8 cellular contexts compared by ENCODE assay signal in the genomic region with DNA sequence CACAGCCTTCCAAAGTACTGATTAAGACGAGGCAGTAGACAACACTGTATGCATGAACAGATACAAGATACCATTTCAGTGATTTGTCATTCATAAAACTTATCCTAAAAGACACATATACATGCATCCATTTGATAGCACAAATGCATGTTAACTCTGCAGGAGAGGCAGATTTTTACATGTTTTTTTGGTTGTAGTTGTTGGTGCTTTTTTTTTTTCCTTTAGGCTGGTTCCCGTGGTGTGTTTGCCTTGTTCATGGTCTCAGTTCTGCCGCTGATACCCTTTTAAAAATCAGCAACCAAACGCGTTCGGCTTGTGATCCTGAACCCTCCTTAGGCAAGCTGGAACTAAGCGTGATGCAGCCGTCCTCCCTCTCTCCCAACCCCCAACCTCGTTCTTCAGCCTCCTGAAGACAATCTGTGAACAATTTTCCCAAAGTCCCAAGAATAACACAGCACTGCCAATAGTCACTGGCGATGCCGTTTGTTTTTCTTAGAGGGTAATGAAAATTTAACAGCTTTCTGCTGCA. TPM values are rescaled to one million over a fixed set of nuclear protein-coding genes. Genes with fewer than 3 reads are reported as not detected.
DNase-seq lines count a peak whose midpoint lies in the region; ATAC-seq, FAIRE-seq and TF ChIP-seq lines count a peak whose summit lies in the region.

No MANE protein-coding gene starts in this region.

- H2BK5ac ChIP-seq in H1 (ENCODE audit: low read depth, low read length), result no peak overlapping the region

- no peak overlapping the region for H2AK5ac ChIP-seq in H1 (ENCODE audit: low read depth, low read length)

- no peaks in the 10 kb centered on the region for H3K9me3 Mint-ChIP-seq in natural killer cell treated with Interleukin-12 subunit alpha and Interleukin-12 subunit beta and Interleukin-15 and Interleukin-18, amount 100 ng/mL, for 72 hours

- H3K36me3 ChIP-seq in H1 (ENCODE audit: control insufficient read depth in 2 of 4, insufficient read depth in 4 of 4, low read length in 3 of 4), result no peaks in the 10 kb centered on the region

- no peaks in the 10 kb centered on the region for H3K79me2 ChIP-seq in H1 (ENCODE audit: control insufficient read depth in 1 of 2, insufficient read depth in 2 of 2, low read length in 2 of 2)

- H2BK15ac ChIP-seq in H1 (ENCODE audit: low read length), result no peak overlapping the region

- H3K27me3 ChIP-seq in H1 (replicated peaks in 1 of 4; ENCODE audit: control insufficient read depth in 3 of 4, extremely low read depth in 1 of 4, insufficient read depth in 3 of 4, low read length in 3 of 4), result peaks cover 2 to 40% (median 30%) of the 10 kb centered on the region in 4 experiments

- no peaks in the 10 kb centered on the region for H3K9me3 ChIP-seq in H1 (ENCODE audit: insufficient read depth in 2 of 2, low read depth in 1 of 2, low read length in 1 of 2)

- no peak overlapping the region for H4K5ac ChIP-seq in H1 (ENCODE audit: insufficient read length, low read depth, low read length)

- no peak overlapping the region for H3K4ac ChIP-seq in H1 (replicated peaks; ENCODE audit: insufficient read length, low read depth, low read length)

- H3K4me2 ChIP-seq in H1 (ENCODE audit: insufficient read depth in 1 of 2, low read depth in 2 of 2, low read length in 2 of 2), result peak overlapping the region; percentile 80 to 99

- TF ChIP-seq POLR2A in H1 (IDR thresholded peaks at IDR 0.05; ENCODE audit: control extremely low read depth in 1 of 2, low read depth in 2 of 2, low read length in 2 of 2), result no peak

- H3K27ac Mint-ChIP-seq in natural killer cell treated with Interleukin-12 subunit alpha and Interleukin-12 subunit beta and Interleukin-15 and Interleukin-18, amount 100 ng/mL, for 72 hours, result no peak overlapping the region

- peaks cover 29 to 31% of the 10 kb centered on the region in 2 donors for H3K27me3 Mint-ChIP-seq in natural killer cell treated with Interleukin-12 subunit alpha and Interleukin-12 subunit beta and Interleukin-15 and Interleukin-18, amount 100 ng/mL, for 72 hours

- H4K8ac ChIP-seq in H1 (ENCODE audit: extremely low read depth, insufficient read depth, low read length), result no peak overlapping the region

- no peak overlapping the region for H3K23ac ChIP-seq in H1 (ENCODE audit: insufficient read length)

- H3K4me1 ChIP-seq in H1 (replicated peaks in 1 of 4; ENCODE audit: control insufficient read depth in 3 of 4, insufficient read depth in 4 of 4, low read length in 3 of 4), result peaks cover 0 to 5% (median 3%) of the 10 kb centered on the region in 4 experiments; a peak in 3 of 7 replicates

- no peak for FAIRE-seq in H1 (lab: Jason Lieb, UNC)

- TF ChIP-seq EP300 in H1 (IDR thresholded peaks at IDR 0.05; ENCODE audit: borderline replicate concordance in 1 of 2, low read depth in 2 of 2, low read length in 2 of 2), result no peak

- CTCF ChIA-PET in H1 (lab: Charles Lee; ENCODE audit: partially characterized antibody), result interaction anchor here (0.6 to 1.3 kb wide), 10 partner anchors 14 to 1124 kb away, joined by 3 to 4 read pairs (median 3); no protein-coding TSS in a partner anchor

- no peak overlapping the region for H2BK120ac ChIP-seq in H1 (replicated peaks; ENCODE audit: low read depth, low read length)

- H4K20me1 ChIP-seq in H1 (replicated peaks in 1 of 2; ENCODE audit: control insufficient read depth in 1 of 2, insufficient read depth in 2 of 2, low read length in 2 of 2), result peaks cover 0 to 1% of the 10 kb centered on the region in 2 experiments

- peak overlapping the region; percentile 38 for H3K4me3 Mint-ChIP-seq in natural killer cell treated with Interleukin-12 subunit alpha and Interleukin-12 subunit beta and Interleukin-15 and Interleukin-18, amount 100 ng/mL, for 72 hours

- no peak overlapping the region for H2BK20ac ChIP-seq in H1 (ENCODE audit: low read length)

- TF ChIP-seq RAD21 in H1 (IDR thresholded peaks at IDR 0.05 in 1 of 2, conservative IDR thresholded peaks at IDR 0.05 in 1 of 2; ENCODE audit: low read depth in 2 of 2, low read length in 2 of 2), result no peak

- H4K91ac ChIP-seq in H1 (replicated peaks; ENCODE audit: insufficient read length, low read length), result no peak overlapping the region

- H3K36me3 Mint-ChIP-seq in natural killer cell treated with Interleukin-12 subunit alpha and Interleukin-12 subunit beta and Interleukin-15 and Interleukin-18, amount 100 ng/mL, for 72 hours, result peaks cover 6% of the 10 kb centered on the region

- no peaks in the 10 kb centered on the region for H3K79me1 ChIP-seq in H1 (ENCODE audit: low read depth, low read length)

- 32% methylated on average over 11 of the region's 11 CpGs; no CpG with 5 or more reads in 1 of the 2 experiments for WGBS in H1 (ENCODE audit: extremely low coverage in 1 of 2, insufficient coverage in 1 of 2, insufficient read length in 1 of 2, insufficient replicate concordance in 2 of 2, low coverage in 1 of 2, low lambda C conversion rate in 2 of 2, missing lambda C conversion rate in 1 of 2), 2 experiments

- H3K23me2 ChIP-seq in H1 (ENCODE audit: low read depth, low read length), result peaks cover 6% of the 10 kb centered on the region

- POLR2A ChIA-PET in H1 (lab: Charles Lee; ENCODE audit: partially characterized antibody), result no interaction called here

- no peak for TF ChIP-seq CTCF in H1 (IDR thresholded peaks at IDR 0.05; ENCODE audit: control extremely low read depth in 1 of 3, insufficient read depth in 1 of 3, low read depth in 1 of 3, low read length in 3 of 3)

- DNase-seq in AG20443 (ENCODE audit: low spot score), result peak; percentile 20
- peak; percentile 41 to 48 for DNase-seq in NCI-H1930 (lab: John Stamatoyannopoulos, UW)
- no peak for DNase-seq in H1 (ENCODE audit: low read depth in 1 of 2, low spot score in 2 of 2)
- no peak for DNase-seq in natural killer cell treated with Interleukin-12 subunit alpha and Interleukin-12 subunit beta and Interleukin-15 and Interleukin-18, amount 100 ng/mL, for 72 hours (ENCODE audit: low spot score)
- DNase-seq in HPDE6-E6E7 (ENCODE audit: extremely low spot score), result no peak
- no peak for DNase-seq in stimulated activated naive CD4-positive, alpha-beta T cell treated with Interleukin-2 at 50 U/mL for 16 hours (lab: John Stamatoyannopoulos, UW)

- no peak overlapping the region for H2BK12ac ChIP-seq in H1 (ENCODE audit: low read depth, low read length)

- peak overlapping the region in 1 of 4 experiments; percentile 16; a peak in 1 of 7 replicates for H3K9ac ChIP-seq in H1 (replicated peaks in 1 of 4; ENCODE audit: extremely low read depth in 1 of 4, low read depth in 3 of 4, low read length in 3 of 4)

- no peak for ATAC-seq in natural killer cell treated with Interleukin-12 subunit alpha and Interleukin-12 subunit beta and Interleukin-15 and Interleukin-18, amount 100 ng/mL, for 72 hours
- ATAC-seq in GM21381 (IDR thresholded peaks at IDR 0.05; ENCODE audit: unreplicated experiment) (no peak), GM21723 (IDR thresholded peaks at IDR 0.05; ENCODE audit: unreplicated experiment) (no peak)

- H2AFZ ChIP-seq in H1 (ENCODE audit: low read length), result no peak overlapping the region

- peaks cover 0 to 9% of the 10 kb centered on the region in 2 donors for H3K4me1 Mint-ChIP-seq in natural killer cell treated with Interleukin-12 subunit alpha and Interleukin-12 subunit beta and Interleukin-15 and Interleukin-18, amount 100 ng/mL, for 72 hours (ENCODE audit: low read depth in 2 of 2)

- no peak overlapping the region for H3K56ac ChIP-seq in H1 (replicated peaks; ENCODE audit: insufficient read length, low read depth, low read length)

- H3K27ac ChIP-seq in H1 (ENCODE audit: low read depth, low read length), result no peak overlapping the region

- no peak overlapping the region for H3K18ac ChIP-seq in H1 (ENCODE audit: extremely low read depth, low read length)

- H3K4me3 ChIP-seq in H1 (ENCODE audit: extremely low read depth in 1 of 4, insufficient read depth in 2 of 4, low read depth in 3 of 4, low read length in 4 of 4), result peak overlapping the region; percentile 57 to 85 (median 70); a peak in 6 of 8 replicates

- H3K14ac ChIP-seq in H1 (ENCODE audit: insufficient read length), result no peak overlapping the region

TF ChIP-seq in H1, 55 proteins besides CTCF, POLR2A, EP300 and RAD21 (continues in another document):
- TF ChIP-seq HDAC6 (IDR thresholded peaks at IDR 0.05; ENCODE audit: low read depth, low read length) (no peak), KDM4A (IDR thresholded peaks at IDR 0.05; ENCODE audit: low read depth, low read length, severe bottlenecking) (no peak), TCF12 (IDR thresholded peaks at IDR 0.05; ENCODE audit: low read depth, low read length) (no peak), RFX5 (IDR thresholded peaks at IDR 0.05; ENCODE audit: borderline replicate concordance, low read depth, low read length) (no peak), YY1 (IDR thresholded peaks at IDR 0.05; ENCODE audit: low read depth, low read length) (no peak), NANOG (IDR thresholded peaks at IDR 0.05; ENCODE audit: insufficient read depth, low read depth, low read length, poor library complexity, severe bottlenecking) (no peak), MAFK (IDR thresholded peaks at IDR 0.05; ENCODE audit: low read depth, low read length) (no peak), JUN (IDR thresholded peaks at IDR 0.05; ENCODE audit: low read depth, low read length) (no peak)
- TF ChIP-seq, protein P1, sequence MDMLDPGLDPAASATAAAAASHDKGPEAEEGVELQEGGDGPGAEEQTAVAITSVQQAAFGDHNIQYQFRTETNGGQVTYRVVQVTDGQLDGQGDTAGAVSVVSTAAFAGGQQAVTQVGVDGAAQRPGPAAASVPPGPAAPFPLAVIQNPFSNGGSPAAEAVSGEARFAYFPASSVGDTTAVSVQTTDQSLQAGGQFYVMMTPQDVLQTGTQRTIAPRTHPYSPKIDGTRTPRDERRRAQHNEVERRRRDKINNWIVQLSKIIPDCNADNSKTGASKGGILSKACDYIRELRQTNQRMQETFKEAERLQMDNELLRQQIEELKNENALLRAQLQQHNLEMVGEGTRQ (IDR thresholded peaks at IDR 0.05; ENCODE audit: low read length), result no peak
- TF ChIP-seq, protein P2, sequence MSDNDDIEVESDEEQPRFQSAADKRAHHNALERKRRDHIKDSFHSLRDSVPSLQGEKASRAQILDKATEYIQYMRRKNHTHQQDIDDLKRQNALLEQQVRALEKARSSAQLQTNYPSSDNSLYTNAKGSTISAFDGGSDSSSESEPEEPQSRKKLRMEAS (IDR thresholded peaks at IDR 0.05), result no peak

RNA-seq across cellular contexts. Expression of a gene that starts 1.2 kb away (rescaled TPM):
- 22.4 and 26.1 TPM in 2 replicates for total RNA-seq in H1 (2021; fragmentation: NEBNext Ultra II Directional; extraction: Animal tissue kit (Norgen Biotek cat#: 25700))
- 6.8 and 14.0 TPM in 2 replicates for polyA plus RNA-seq in H1 (2011; rRNA removed)
- polyA plus RNA-seq in H1 (2011; cell fraction: cytosol; rRNA removed), result 8.2 TPM
- 12.6 TPM for polyA plus RNA-seq in H1 (2011; cell fraction: nucleus; rRNA removed)
- 23.0 to 26.0 TPM (median 23.9 TPM) in 4 replicates for polyA plus RNA-seq in H1 (2012, experiment 1 of 2)
- 3.5 TPM for polyA plus RNA-seq in H1 (2012, experiment 2 of 2)
- 11.0 TPM for polyA plus RNA-seq in H1 (2013, experiment 1 of 2)
- 9.9 TPM for polyA plus RNA-seq in H1 (2013, experiment 2 of 2)
- polyA minus RNA-seq in H1 (2011; rRNA and poly(A)+ RNA removed), result 71.4 and 91.0 TPM in 2 replicates
- polyA minus RNA-seq in H1 (2011; cell fraction: cytosol; rRNA and poly(A)+ RNA removed), result 25.5 TPM
- polyA minus RNA-seq in H1 (2011; cell fraction: nucleus; rRNA and poly(A)+ RNA removed), result 36.5 TPM
- not detected for total RNA-seq in natural killer cell treated with Interleukin-12 subunit alpha and Interleukin-12 subunit beta and Interleukin-15 and Interleukin-18, amount 100 ng/mL, for 72 hours

Comparison
In these comparisons a context has a peak if more than half of its experiments do, and no peak if none do; other contexts are left out.
1. DNase-seq: peak in AG20443 (single experiment) and NCI-H1930 (2 of 2); none in H1 (0 of 2), natural killer cell treated with Interleukin-12 subunit alpha and Interleukin-12 subunit beta and Interleukin-15 and Interleukin-18, amount 100 ng/mL, for 72 hours (single experiment), HPDE6-E6E7 (single experiment) and stimulated activated naive CD4-positive, alpha-beta T cell treated with Interleukin-2 at 50 U/mL for 16 hours (single experiment).
2. RNA of a gene that starts 1.2 kb away (total RNA-seq): 22.4 to 26.1 TPM in H1; not detected in natural killer cell treated with Interleukin-12 subunit alpha and Interleukin-12 subunit beta and Interleukin-15 and Interleukin-18, amount 100 ng/mL, for 72 hours; every median in the first group is over 10 times any median in the second.